15 cellular contexts compared by ENCODE assay signal in the genomic region with DNA sequence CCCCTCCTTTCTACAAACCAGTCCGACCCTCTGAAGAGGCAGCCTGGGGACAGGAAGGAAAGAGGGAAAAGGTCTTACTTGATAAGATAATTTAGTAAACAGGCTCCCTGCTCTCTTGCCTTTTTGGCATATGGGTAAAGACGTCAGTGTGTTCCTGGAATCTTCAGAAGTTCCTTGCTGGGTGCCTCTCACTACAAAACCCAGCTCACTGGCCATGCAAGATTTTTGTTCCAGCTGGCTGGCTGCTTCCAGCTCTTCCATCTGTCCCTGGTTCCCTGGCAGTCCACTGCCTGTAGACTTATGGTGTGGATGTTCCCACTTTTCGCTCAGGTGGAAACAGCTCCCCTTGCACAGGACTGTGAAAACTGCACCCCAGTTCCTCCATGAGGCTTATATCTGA. TPM values are rescaled to one million over a fixed set of nuclear protein-coding genes. Genes with fewer than 3 reads are reported as not detected.
DNase-seq lines count a peak whose midpoint lies in the region; ATAC-seq and TF ChIP-seq lines count a peak whose summit lies in the region.
"Had no signal": no experiment of that assay in that cellular context is flagged by ENCODE, and none has a peak within 500 bp of the region (broad histone marks: within the 10 kb centered on the region; RNA-seq: fewer than 3 reads in every experiment).

No MANE protein-coding gene starts in this region.

- no peak for TF ChIP-seq RAD21 in IMR-90 (IDR thresholded peaks at IDR 0.05; ENCODE audit: low read length)

- BruUV-seq in IMR-90 (replicated peaks; lab: Mats Ljungman, UMichigan) (no TSS peak), A673 (replicated peaks; lab: Mats Ljungman, UMichigan) (no TSS peak)

- ATAC-seq in IMR-90 (ENCODE audit: low read depth) (no peak), HG02973 (IDR thresholded peaks at IDR 0.05; ENCODE audit: unreplicated experiment) (no peak), omental fat pad (ENCODE audit: low FRiP score) (no peak)
- ATAC-seq: A549 had no signal

- peaks cover 25% of the 10 kb centered on the region for H3K36me3 ChIP-seq in IMR-90 (ENCODE audit: control insufficient read depth, insufficient read depth, low read length)
- peaks cover 8 to 81% (median 57%) of the 10 kb centered on the region in 5 donors for H3K36me3 ChIP-seq in subcutaneous abdominal adipose tissue (ENCODE audit: control insufficient read depth in 5 of 5, insufficient read depth in 5 of 5, low read length in 5 of 5)
- H3K36me3 ChIP-seq in A673 (ENCODE audit: insufficient read depth, low read length, poor library complexity, severe bottlenecking): no peaks in the 10 kb centered on the region
- H3K36me3 ChIP-seq: BLaER1 had no signal

- WGBS in IMR-90 (ENCODE audit: extremely low coverage in 2 of 2, insufficient read length in 1 of 2), 2 experiments: no CpG with 5 or more reads among the region's 3 CpGs

- peak overlapping the region; percentile 34; the same call in 1 of the 2 replicates for H2BK120ac ChIP-seq in IMR-90 (ENCODE audit: low read depth, low read length)

- H3K4ac ChIP-seq in IMR-90 (ENCODE audit: low read depth, low read length): peak overlapping the region; percentile 32; the same call in 1 of the 2 replicates

- H3K9ac ChIP-seq in IMR-90 (ENCODE audit: low read depth, low read length): no peak overlapping the region
- peak overlapping the region in 1 of 5 donors; percentile 22 for H3K9ac ChIP-seq in subcutaneous abdominal adipose tissue (ENCODE audit: low read length in 5 of 5)
- H3K9ac ChIP-seq: BLaER1 had no signal

- no peak for TF ChIP-seq POLR2A in IMR-90 (IDR thresholded peaks at IDR 0.05; ENCODE audit: low read depth, low read length)

- POLR2A ChIA-PET in IMR-90 (lab: Charles Lee; ENCODE audit: unreplicated experiment) (no interaction called here), GM10248 (lab: Yijun Ruan, JAX) (no interaction called here), A673 (lab: Charles Lee; ENCODE audit: low non-redundant PET) (no interaction called here)

- no peak overlapping the region for H2BK5ac ChIP-seq in IMR-90 (ENCODE audit: low read depth, low read length, poor library complexity, severe bottlenecking)

- H3K9me1 ChIP-seq in IMR-90 (ENCODE audit: insufficient read depth, low read length): peaks cover 14% of the 10 kb centered on the region

- no peak for TF ChIP-seq CTCF in IMR-90 (conservative IDR thresholded peaks at IDR 0.05; ENCODE audit: low read depth, low read length)
- no peak for TF ChIP-seq CTCF in dorsolateral prefrontal cortex (IDR thresholded peaks at IDR 0.05 in 54 of 56, conservative IDR thresholded peaks at IDR 0.05 in 2 of 56; ENCODE audit: low read depth in 1 of 56, partially characterized antibody in 56 of 56)
- TF ChIP-seq CTCF in GM10248 (IDR thresholded peaks at IDR 0.05; ENCODE audit: control extremely low read depth, extremely low read depth, low read depth, missing control alignments): no peak
- TF ChIP-seq CTCF in A673 (conservative IDR thresholded peaks at IDR 0.05; ENCODE audit: low read depth, low read length): no peak
- TF ChIP-seq CTCF in omental fat pad (IDR thresholded peaks at IDR 0.05): no peak

- H2BK20ac ChIP-seq in IMR-90 (ENCODE audit: low read depth, low read length): no peak overlapping the region

- H3K4me1 ChIP-seq in IMR-90 (ENCODE audit: control insufficient read depth, insufficient read depth, low read length): peaks cover 11% of the 10 kb centered on the region
- peaks cover 2 to 18% (median 10%) of the 10 kb centered on the region in 5 donors for H3K4me1 ChIP-seq in subcutaneous abdominal adipose tissue (ENCODE audit: control insufficient read depth in 5 of 5, insufficient read depth in 5 of 5, low read length in 5 of 5)
- no peaks in the 10 kb centered on the region for H3K4me1 ChIP-seq in A673 (ENCODE audit: insufficient read depth, low read length, poor library complexity, severe bottlenecking)
- H3K4me1 ChIP-seq: A549, BLaER1 had no signal

- H2AK9ac ChIP-seq in IMR-90 (replicated peaks; ENCODE audit: low read depth, low read length, poor library complexity): no peak overlapping the region

- no peaks in the 10 kb centered on the region for H3K27me3 ChIP-seq in IMR-90 (ENCODE audit: control insufficient read depth, insufficient read depth, low read length)
- H3K27me3 ChIP-seq in dorsolateral prefrontal cortex: no peaks in the 10 kb centered on the region
- H3K27me3 ChIP-seq in subcutaneous abdominal adipose tissue (ENCODE audit: control insufficient read depth in 5 of 5, insufficient read depth in 4 of 5, low read length in 5 of 5): peaks cover 0 to under 1% (median 0%) of the 10 kb centered on the region in 5 donors
- H3K27me3 ChIP-seq in A673 (replicated peaks; ENCODE audit: insufficient read depth, low read depth, low read length, poor library complexity): no peaks in the 10 kb centered on the region
- H3K27me3 ChIP-seq: BLaER1 had no signal

- no peak overlapping the region for H3K27ac ChIP-seq in IMR-90 (ENCODE audit: insufficient read depth, low read length)
- peak overlapping the region in 32 of 59 donors; percentile 1 to 71 (median 34) for H3K27ac ChIP-seq in dorsolateral prefrontal cortex
- peak overlapping the region; percentile 18 for H3K27ac ChIP-seq in subcutaneous abdominal adipose tissue (ENCODE audit: low read depth, low read length)
- H3K27ac ChIP-seq in A673 (ENCODE audit: low read depth, low read length, poor library complexity, severe bottlenecking): no peak overlapping the region
- H3K27ac ChIP-seq: A549, BLaER1 had no signal

- H4K20me1 ChIP-seq in IMR-90 (ENCODE audit: insufficient read depth, low read length): no peaks in the 10 kb centered on the region
- H4K20me1 ChIP-seq: BLaER1 had no signal

- intact Hi-C loops in IMR-90 (cut with micrococcal nuclease) (no loop called here), dorsolateral prefrontal cortex (cut with DNase I) (no loop called here), A673 (cut with micrococcal nuclease; ENCODE audit: unreplicated experiment) (no loop called here)

- dilution Hi-C loops in IMR-90 (cut with HindIII; ENCODE audit: low sequenced_read_pairs, unreplicated experiment): no loop called here

- no peak overlapping the region for H3K56ac ChIP-seq in IMR-90 (ENCODE audit: extremely low read depth, insufficient read depth, low read length)

- no peak overlapping the region; the same call in 1 of the 2 replicates for H3K23ac ChIP-seq in IMR-90 (ENCODE audit: low read depth, low read length)

- H2AK5ac ChIP-seq in IMR-90 (ENCODE audit: low read depth, low read length): no peak overlapping the region; the same call in 1 of the 2 replicates

- in situ Hi-C loops in IMR-90 (cut with MboI; ENCODE audit: low sequenced_read_pairs): no loop called here

- CTCF ChIA-PET in IMR-90 (lab: Yijun Ruan, JAX): no interaction called here
- CTCF ChIA-PET in GM10248 (lab: Yijun Ruan, JAX): interaction anchor here (0.7 to 3.4 kb wide), 3 partner anchors 11 to 13 kb away, joined by 3 to 23 read pairs (median 3); no protein-coding TSS in a partner anchor
- CTCF ChIA-PET in A673 (lab: Charles Lee): no interaction called here

- no peak overlapping the region for H3K4me2 ChIP-seq in IMR-90 (ENCODE audit: low read depth, low read length)
- H3K4me2 ChIP-seq: A549, BLaER1 had no signal

- no peak overlapping the region for H4K5ac ChIP-seq in IMR-90 (ENCODE audit: low read depth, low read length)

- DNase-seq in IMR-90: no peak
- peak; percentile 75 for DNase-seq in NCI-H446 treated with DMSO at 0.1 percent for 48 hours (lab: John Stamatoyannopoulos, UW)
- peak in 1 of 10 donors; percentile 20 for DNase-seq in dorsolateral prefrontal cortex
- DNase-seq in GM10248 (ENCODE audit: extremely low spot score): no peak
- DNase-seq in A673 (ENCODE audit: low spot score): no peak
- no peak for DNase-seq in omental fat pad (ENCODE audit: low spot score)
- DNase-seq: AML-193; CD8-positive, alpha-beta memory T cell; DMS79; GOT3; H9 had no signal

- H3K18ac ChIP-seq in IMR-90 (ENCODE audit: low read depth, low read length): no peak overlapping the region

- H3K9me3 ChIP-seq in IMR-90 (ENCODE audit: control insufficient read depth, insufficient read depth, low read length) (no peaks in the 10 kb centered on the region), subcutaneous abdominal adipose tissue (ENCODE audit: control insufficient read depth in 5 of 5, low read length in 5 of 5) (no peaks in the 10 kb centered on the region), A673 (ENCODE audit: low read depth, low read length, poor library complexity, severe bottlenecking) (no peaks in the 10 kb centered on the region)
- H3K9me3 ChIP-seq: A549, BLaER1 had no signal

- H3K14ac ChIP-seq in IMR-90 (replicated peaks; ENCODE audit: low read depth, low read length): no peak overlapping the region; the same call in 1 of the 2 replicates

- H3K4me3 ChIP-seq in IMR-90 (ENCODE audit: insufficient read depth, low read depth, low read length): no peak overlapping the region
- no peak overlapping the region for H3K4me3 ChIP-seq in dorsolateral prefrontal cortex
- H3K4me3 ChIP-seq in subcutaneous abdominal adipose tissue (ENCODE audit: low read depth in 1 of 5, low read length in 5 of 5): no peak overlapping the region
- H3K4me3 ChIP-seq in A673 (ENCODE audit: low read depth, low read length, poor library complexity, severe bottlenecking): no peak overlapping the region
- H3K4me3 ChIP-seq: A549, BLaER1 had no signal

- no peak overlapping the region for H4K91ac ChIP-seq in IMR-90 (ENCODE audit: insufficient read depth, low read depth, low read length)

- H2BK15ac ChIP-seq in IMR-90 (ENCODE audit: low read depth, low read length): no peak overlapping the region; the same call in 2 of the 3 replicates

- peaks cover 0 to 9% of the 10 kb centered on the region in 2 experiments; a peak in 1 of 4 replicates for H3K79me1 ChIP-seq in IMR-90 (ENCODE audit: low read depth in 1 of 2, low read length in 2 of 2)

- H2AFZ ChIP-seq in IMR-90 (replicated peaks; ENCODE audit: low read length, poor library complexity): no peak overlapping the region

- H4K8ac ChIP-seq in IMR-90 (ENCODE audit: low read depth in 2 of 2, low read length in 2 of 2): no peak overlapping the region

TF ChIP-seq in IMR-90, 13 proteins besides CTCF, POLR2A, EP300 and RAD21 (continues in another document):
- TF ChIP-seq SMC3 (IDR thresholded peaks at IDR 0.05; ENCODE audit: low read depth, low read length) (no peak), CEBPB (IDR thresholded peaks at IDR 0.05; ENCODE audit: low read depth, low read length) (no peak)
- TF ChIP-seq, protein P1, sequence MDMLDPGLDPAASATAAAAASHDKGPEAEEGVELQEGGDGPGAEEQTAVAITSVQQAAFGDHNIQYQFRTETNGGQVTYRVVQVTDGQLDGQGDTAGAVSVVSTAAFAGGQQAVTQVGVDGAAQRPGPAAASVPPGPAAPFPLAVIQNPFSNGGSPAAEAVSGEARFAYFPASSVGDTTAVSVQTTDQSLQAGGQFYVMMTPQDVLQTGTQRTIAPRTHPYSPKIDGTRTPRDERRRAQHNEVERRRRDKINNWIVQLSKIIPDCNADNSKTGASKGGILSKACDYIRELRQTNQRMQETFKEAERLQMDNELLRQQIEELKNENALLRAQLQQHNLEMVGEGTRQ (IDR thresholded peaks at IDR 0.05; ENCODE audit: low read depth, low read length): no peak

RNA-seq across cellular contexts. Expression of a gene that starts 57.4 kb away (rescaled TPM):
- total RNA-seq in IMR-90 (2012; rRNA removed): 8.1 and 9.5 TPM in 2 replicates
- polyA plus RNA-seq in IMR-90 (2012; rRNA removed): 4.8 and 5.5 TPM in 2 replicates
- polyA plus RNA-seq in IMR-90 (2012; cell fraction: cytosol; rRNA removed): 3.4 and 5.4 TPM in 2 replicates
- polyA plus RNA-seq in IMR-90 (2012; cell fraction: nucleus; rRNA removed; ENCODE audit: low replicate concordance): 5.7 and 6.6 TPM in 2 replicates
- total RNA-seq in dorsolateral prefrontal cortex: 10 to 100 TPM; 17.5 to 42.3 (median 25.3) TPM
- 2.5 and 4.0 TPM in 2 replicates for total RNA-seq in A673 (2021)
- total RNA-seq in omental fat pad: 10 to 100 TPM; 55.1 to 90.1 (median 62.6) TPM

Comparison
In these comparisons a context has a peak if more than half of its experiments do, and no peak if none do; other contexts are left out.
1. H3K27ac ChIP-seq: peak in dorsolateral prefrontal cortex (32 of 59) and subcutaneous abdominal adipose tissue (single experiment); none in IMR-90 (single experiment) and A673 (single experiment).